Comparison of ENCODE assay signal across 8 cellular contexts in the genomic region with DNA sequence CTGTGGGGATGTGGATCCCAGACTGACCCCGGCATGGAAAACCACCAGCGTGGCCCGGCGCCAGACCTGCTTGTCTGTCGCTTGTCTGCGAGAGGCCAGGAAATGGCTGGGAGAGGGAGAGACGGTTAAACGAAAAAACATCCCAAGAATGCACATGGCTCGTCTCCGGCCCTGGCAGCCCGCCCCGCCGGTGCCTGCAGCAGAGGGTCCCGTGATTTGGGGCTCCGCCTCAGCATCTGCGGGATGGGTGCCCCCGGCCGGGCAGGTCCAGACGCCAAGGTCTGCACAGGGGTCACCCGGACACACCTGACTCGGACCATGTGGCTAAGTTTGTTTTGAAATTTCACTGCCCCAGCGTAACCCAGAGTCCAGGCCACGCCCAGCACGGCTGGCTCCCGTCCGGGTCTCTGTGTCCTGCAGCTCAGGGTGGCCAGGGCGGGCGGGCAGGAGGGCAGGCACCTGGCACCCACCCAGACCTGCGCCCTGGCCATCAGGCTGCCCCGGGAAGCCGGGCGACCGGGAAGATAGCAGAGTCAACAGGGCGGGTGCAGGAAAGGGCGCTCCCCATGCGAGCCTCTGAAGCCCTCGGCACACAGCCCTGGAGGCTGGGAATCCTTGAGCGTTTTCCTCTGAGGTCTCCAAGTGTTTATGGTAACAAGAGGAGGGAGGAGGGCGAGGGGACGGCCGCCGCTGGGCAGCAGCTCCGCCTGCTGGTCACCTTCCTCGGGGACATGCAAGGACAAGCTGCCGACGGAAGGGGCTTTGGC.
DNase-seq lines count a peak whose midpoint lies in the region; ATAC-seq and TF ChIP-seq lines count a peak whose summit lies in the region.

No MANE protein-coding gene starts in this region.

- peak in 3 of 4 donors; percentile 14 to 63 (median 25) for TF ChIP-seq POLR2A in upper lobe of left lung (IDR thresholded peaks at IDR 0.05)

- peak overlapping the region; percentile 41 for H2AFZ ChIP-seq in parathyroid adenoma

- H3K27me3 Mint-ChIP-seq in T-helper 17 cell = peaks cover 6% of the 10 kb centered on the region

- H3K4me1 Mint-ChIP-seq in T-helper 17 cell = peaks cover 4% of the 10 kb centered on the region

- peak in 3 of 4 donors; percentile 20 to 92 (median 90) for TF ChIP-seq EP300 in upper lobe of left lung (IDR thresholded peaks at IDR 0.05)

- no peak overlapping the region for H3K9ac ChIP-seq in parathyroid adenoma

- peak overlapping the region; percentile 14 to 65 (median 50) for H3K4me3 ChIP-seq in heart right ventricle
- H3K4me3 ChIP-seq in parathyroid adenoma (ENCODE audit: low read depth, low read length) = peak overlapping the region; percentile 53
- H3K4me3 ChIP-seq in upper lobe of left lung = peak overlapping the region; percentile 9 to 50 (median 37)

- DNase-seq in Caki2 (ENCODE audit: low read depth) = peak; percentile 93
- peak; percentile 36 to 47 (median 37) for DNase-seq in T-helper 17 cell
- peak; percentile 89 to 92 for DNase-seq in heart right ventricle
- peak; percentile 95 to 96 for DNase-seq in upper lobe of left lung

- H3K9me3 ChIP-seq in T-helper 17 cell (ENCODE audit: control insufficient read depth, low read length, poor library complexity, severe bottlenecking) (no peaks in the 10 kb centered on the region), heart right ventricle (peaks cover 0 to 22% (median 6%) of the 10 kb centered on the region in 11 donors), parathyroid adenoma (ENCODE audit: control insufficient read depth, low read length) (no peaks in the 10 kb centered on the region), upper lobe of left lung (peaks cover 0 to 3% (median 0%) of the 10 kb centered on the region in 4 donors)

- H3K36me3 ChIP-seq in heart right ventricle = no peaks in the 10 kb centered on the region
- no peaks in the 10 kb centered on the region for H3K36me3 ChIP-seq in parathyroid adenoma (ENCODE audit: control insufficient read depth, insufficient read depth, low read length)
- H3K36me3 ChIP-seq in upper lobe of left lung = no peaks in the 10 kb centered on the region

- no peak overlapping the region for H3K27ac Mint-ChIP-seq in T-helper 17 cell

- in situ Hi-C loops in Caki2 (cut with HindIII; ENCODE audit: low pct_unique_long_range_greater_than_20kb, low sequenced_read_pairs) = no loop called here

- H3K4me3 Mint-ChIP-seq in T-helper 17 cell = peak overlapping the region; percentile 50

- no peaks in the 10 kb centered on the region for H3K36me3 Mint-ChIP-seq in T-helper 17 cell (ENCODE audit: low read depth)

- ATAC-seq in T-helper 17 cell = peak; percentile 56
- peak; percentile 84 to 92 (median 90) for ATAC-seq in heart right ventricle
- peak; percentile 86 to 91 for ATAC-seq in upper lobe of left lung (ENCODE audit: low FRiP score in 2 of 2)
- ATAC-seq in GM21737 (IDR thresholded peaks at IDR 0.05; ENCODE audit: unreplicated experiment) = no peak

- intact Hi-C loops in heart right ventricle (cut with DNase I) = loop anchor here in 8 of 10 donors (1.0 to 10.0 kb wide), 10 partner anchors 32 to 105 kb away; partner anchors contain the start of gene GADD45B (in 2 of the 8)

- WGBS in heart right ventricle, 2 donors = 0% methylated on average over 44 to 46 of the region's 46 CpGs
- WGBS in upper lobe of left lung, 2 donors = 0 to 3% methylated on average over 22 to 35 of the region's 46 CpGs

- H3K27me3 ChIP-seq in heart right ventricle (no peaks in the 10 kb centered on the region), parathyroid adenoma (ENCODE audit: control insufficient read depth, insufficient read depth, low read length) (no peaks in the 10 kb centered on the region), upper lobe of left lung (no peaks in the 10 kb centered on the region)

- H3K27ac ChIP-seq in angular gyrus (ENCODE audit: low read depth, low read length) = peak overlapping the region; percentile 59
- peak overlapping the region; percentile 67 to 96 (median 82) for H3K27ac ChIP-seq in heart right ventricle
- peak overlapping the region; percentile 71 for H3K27ac ChIP-seq in parathyroid adenoma
- peak overlapping the region; percentile 78 to 93 (median 89) for H3K27ac ChIP-seq in upper lobe of left lung

- peak overlapping the region; percentile 79 for H3K4me2 ChIP-seq in parathyroid adenoma (ENCODE audit: low read length)

- no peaks in the 10 kb centered on the region for H3K79me2 ChIP-seq in parathyroid adenoma

- peaks cover 12 to 41% (median 33%) of the 10 kb centered on the region in 9 donors for H3K4me1 ChIP-seq in heart right ventricle
- peaks cover 15% of the 10 kb centered on the region for H3K4me1 ChIP-seq in parathyroid adenoma
- peaks cover 28 to 49% (median 29%) of the 10 kb centered on the region in 4 donors for H3K4me1 ChIP-seq in upper lobe of left lung

- peak; percentile 96 for TF ChIP-seq CTCF in LNCAP (IDR thresholded peaks at IDR 0.05)
- peak; percentile 85 to 98 (median 96) for TF ChIP-seq CTCF in heart right ventricle (IDR thresholded peaks at IDR 0.05)
- peak; percentile 93 for TF ChIP-seq CTCF in parathyroid adenoma (IDR thresholded peaks at IDR 0.05)
- peak; percentile 92 to 98 (median 97) for TF ChIP-seq CTCF in upper lobe of left lung (IDR thresholded peaks at IDR 0.05)

Comparison
In these comparisons a context has a peak if more than half of its experiments do, and no peak if none do; other contexts are left out.
1. DNase-seq: peak in every context shown above with its lines; median percentile 96 in upper lobe of left lung; 93 in Caki2; 90 in heart right ventricle; 37 in T-helper 17 cell.